ENCODE assay signal across 12 cellular contexts in genomic region chr13:45332831-45333219, GRCh38. TPM values are rescaled to one million over a fixed set of nuclear protein-coding genes. Genes with fewer than 3 reads are reported as not detected.
A peak's percentile ranks its signal among the peaks of the same experiment; 100 is the strongest.
DNase-seq lines count a peak whose midpoint lies in the region; ATAC-seq and TF ChIP-seq lines count a peak whose summit lies in the region.
"Had no signal": no experiment of that assay in that cellular context is flagged by ENCODE, and none has a peak within 500 bp of the region (broad histone marks: within the 10 kb centered on the region; RNA-seq: fewer than 3 reads in every experiment).

No MANE protein-coding gene starts in this region.

- H3K4me3 ChIP-seq in NB4 (ENCODE audit: low read depth, low read length) (no peak overlapping the region), spleen (no peak overlapping the region)

- H3K27ac Mint-ChIP-seq in activated naive CD4-positive, alpha-beta T cell treated with anti-CD3 and anti-CD28 coated beads, Interleukin-2, amount 50 U/mL, for 72 hours = peak overlapping the region; percentile 52 to 65
- no peak overlapping the region for H3K27ac Mint-ChIP-seq in activated naive CD4-positive, alpha-beta T cell treated with anti-CD3 and anti-CD28 coated beads for 36 hours
- H3K27ac Mint-ChIP-seq in effector memory CD8-positive, alpha-beta T cell = peak overlapping the region; percentile 55 to 77

- no peak for TF ChIP-seq POLR2A in NB4 (IDR thresholded peaks at IDR 0.05; ENCODE audit: extremely low read depth, insufficient read length)
- TF ChIP-seq POLR2A in spleen (IDR thresholded peaks at IDR 0.05) = no peak

- CTCF ChIA-PET in activated naive CD4-positive, alpha-beta T cell treated with anti-CD3 and anti-CD28 coated beads for 36 hours (lab: Charles Lee) = interaction anchor here (0.9 to 1.8 kb wide), 3 partner anchors 26 to 286 kb away, joined by 3 to 7 read pairs (median 6); no protein-coding TSS in a partner anchor

- peaks cover 91% of the 10 kb centered on the region for H3K4me1 Mint-ChIP-seq in activated naive CD4-positive, alpha-beta T cell treated with anti-CD3 and anti-CD28 coated beads for 36 hours (ENCODE audit: low read depth)
- H3K4me1 Mint-ChIP-seq in effector memory CD8-positive, alpha-beta T cell (ENCODE audit: low read depth in 2 of 2) = peaks cover 56 to 57% of the 10 kb centered on the region in 2 donors

- TF ChIP-seq CTCF in NB4 (IDR thresholded peaks at IDR 0.05; ENCODE audit: low read depth, low read length) = no peak
- TF ChIP-seq CTCF in spleen (IDR thresholded peaks at IDR 0.05 in 8 of 11, conservative IDR thresholded peaks at IDR 0.05 in 3 of 11) = no peak

- no peaks in the 10 kb centered on the region for H3K27me3 Mint-ChIP-seq in activated naive CD4-positive, alpha-beta T cell treated with anti-CD3 and anti-CD28 coated beads for 36 hours (ENCODE audit: low read depth)
- H3K27me3 Mint-ChIP-seq in effector memory CD8-positive, alpha-beta T cell = no peaks in the 10 kb centered on the region

- peaks cover 23 to 40% of the 10 kb centered on the region in 2 donors for H3K36me3 Mint-ChIP-seq in activated naive CD4-positive, alpha-beta T cell treated with anti-CD3 and anti-CD28 coated beads, Interleukin-2, amount 50 U/mL, for 72 hours
- peaks cover 24% of the 10 kb centered on the region for H3K36me3 Mint-ChIP-seq in activated naive CD4-positive, alpha-beta T cell treated with anti-CD3 and anti-CD28 coated beads for 36 hours (ENCODE audit: low read depth)
- H3K36me3 Mint-ChIP-seq in effector memory CD8-positive, alpha-beta T cell (ENCODE audit: insufficient read depth) = peaks cover 47% of the 10 kb centered on the region

- no peak for ATAC-seq in activated naive CD4-positive, alpha-beta T cell treated with anti-CD3 and anti-CD28 coated beads, Interleukin-2, amount 50 U/mL, for 72 hours
- ATAC-seq in effector memory CD8-positive, alpha-beta T cell (replicated peaks) = no peak
- ATAC-seq in HG03571 (IDR thresholded peaks at IDR 0.05; ENCODE audit: unreplicated experiment) (no peak), GM19023 (IDR thresholded peaks at IDR 0.05; ENCODE audit: unreplicated experiment) (no peak)

- no peaks in the 10 kb centered on the region for H3K9me3 ChIP-seq in spleen

- H3K36me3 ChIP-seq in spleen = peaks cover 2 to 41% (median 25%) of the 10 kb centered on the region in 6 donors

- peaks cover 45 to 100% (median 85%) of the 10 kb centered on the region in 6 donors for H3K4me1 ChIP-seq in spleen

- H3K27ac ChIP-seq in spleen = peak overlapping the region in 7 of 8 donors; percentile 6 to 84 (median 37)

- DNase-seq in activated naive CD4-positive, alpha-beta T cell treated with anti-CD3 and anti-CD28 coated beads, Interleukin-2, amount 50 U/mL, for 72 hours (ENCODE audit: low spot score in 2 of 2) = no peak
- DNase-seq in activated naive CD4-positive, alpha-beta T cell treated with anti-CD3 and anti-CD28 coated beads for 36 hours = no peak
- DNase-seq in NB4 (ENCODE audit: low read depth) (peak; percentile 46), spleen (no peak), NCI-H2171 (lab: John Stamatoyannopoulos, UW) (no peak)
- DNase-seq in effector memory CD8-positive, alpha-beta T cell = no peak
- DNase-seq: activated T-cell treated with anti-CD3 and anti-CD28 coated beads for 4 hours, H7, KBM-7, small intestine had no signal

- H3K4me3 Mint-ChIP-seq in activated naive CD4-positive, alpha-beta T cell treated with anti-CD3 and anti-CD28 coated beads for 36 hours = no peak overlapping the region
- no peak overlapping the region for H3K4me3 Mint-ChIP-seq in effector memory CD8-positive, alpha-beta T cell

- 95 to 98% (median 97%) methylated on average over 3 of the region's 3 CpGs for WGBS in spleen, 5 donors

- no peaks in the 10 kb centered on the region for H3K27me3 ChIP-seq in spleen (replicated peaks in 1 of 7)

- intact Hi-C loops in activated naive CD4-positive, alpha-beta T cell treated with anti-CD3 and anti-CD28 coated beads for 36 hours (cut with micrococcal nuclease) = loop anchor here (1.0 to 10.0 kb wide), 3 partner anchors 8 to 832 kb away; partner anchors contain the start of gene TPT1
- intact Hi-C loops in spleen (cut with DNase I; ENCODE audit: low total_unique reads) = no loop called here

- no peaks in the 10 kb centered on the region for H3K9me3 Mint-ChIP-seq in activated naive CD4-positive, alpha-beta T cell treated with anti-CD3 and anti-CD28 coated beads, Interleukin-2, amount 50 U/mL, for 72 hours
- H3K9me3 Mint-ChIP-seq in activated naive CD4-positive, alpha-beta T cell treated with anti-CD3 and anti-CD28 coated beads for 36 hours = no peaks in the 10 kb centered on the region
- H3K9me3 Mint-ChIP-seq in effector memory CD8-positive, alpha-beta T cell = no peaks in the 10 kb centered on the region

RNA-seq across cellular contexts. Expression of gene TPT1, which starts 8.2 kb away (rescaled TPM):
- total RNA-seq in activated naive CD4-positive, alpha-beta T cell treated with anti-CD3 and anti-CD28 coated beads, Interleukin-2, amount 50 U/mL, for 72 hours = 1,000 to 10,000 TPM; 2,995 to 3,818 TPM
- total RNA-seq in activated naive CD4-positive, alpha-beta T cell treated with anti-CD3 and anti-CD28 coated beads for 36 hours = 1,000 to 10,000 TPM; 3,331 to 3,631 TPM
- 1,000 to 10,000 TPM; 2,558 to 4,574 (median 2,990) TPM for total RNA-seq in spleen
- polyA plus RNA-seq in spleen = over 10,000 TPM in 2 of 3 donors, 1,000 to 10,000 TPM in 1; 9,869 to 10,629 (median 10,206) TPM
